1 cellular context compared by ENCODE assay signal in genomic region chr5:111548312-111548930, GRCh38.
TF ChIP-seq lines count a peak whose summit lies in the region.

No MANE protein-coding gene starts in this region.

TF ChIP-seq in HepG2, 621 proteins besides CTCF, POLR2A, EP300 and RAD21 (continued from another document):
- TF ChIP-seq PAXIP1 (CRISPR knock-in tag; conservative IDR thresholded peaks at IDR 0.05), result no peak
- no peak for TF ChIP-seq ZNF589 (CRISPR knock-in tag; conservative IDR thresholded peaks at IDR 0.05)
- TF ChIP-seq NFYC (CRISPR knock-in tag; IDR thresholded peaks at IDR 0.05), result no peak
- no peak for TF ChIP-seq ZBTB26 (CRISPR knock-in tag; IDR thresholded peaks at IDR 0.05; ENCODE audit: borderline replicate concordance)
- TF ChIP-seq ZNF296 (CRISPR knock-in tag; conservative IDR thresholded peaks at IDR 0.05), result no peak
- TF ChIP-seq ZNF670 (CRISPR knock-in tag; IDR thresholded peaks at IDR 0.05; ENCODE audit: borderline replicate concordance), result no peak
- no peak for TF ChIP-seq ZNF646 (CRISPR knock-in tag; IDR thresholded peaks at IDR 0.05)
- no peak for TF ChIP-seq KAT7 (CRISPR knock-in tag; IDR thresholded peaks at IDR 0.05; ENCODE audit: borderline replicate concordance)
- no peak for TF ChIP-seq ZNF747 (CRISPR knock-in tag; IDR thresholded peaks at IDR 0.05; ENCODE audit: borderline replicate concordance)
- no peak for TF ChIP-seq SP2 (CRISPR knock-in tag; IDR thresholded peaks at IDR 0.05)
- no peak for TF ChIP-seq NFRKB (IDR thresholded peaks at IDR 0.05)
- TF ChIP-seq CERS6 (CRISPR knock-in tag; IDR thresholded peaks at IDR 0.05), result no peak
- no peak for TF ChIP-seq REPIN1 (CRISPR knock-in tag; IDR thresholded peaks at IDR 0.05; ENCODE audit: borderline replicate concordance, low read depth)
- no peak for TF ChIP-seq ZNF362 (CRISPR knock-in tag; IDR thresholded peaks at IDR 0.05; ENCODE audit: borderline replicate concordance)
- no peak for TF ChIP-seq ZNF18 (CRISPR knock-in tag; IDR thresholded peaks at IDR 0.05; ENCODE audit: insufficient replicate concordance)
